1 cellular context compared by ENCODE assay signal in the genomic region with DNA sequence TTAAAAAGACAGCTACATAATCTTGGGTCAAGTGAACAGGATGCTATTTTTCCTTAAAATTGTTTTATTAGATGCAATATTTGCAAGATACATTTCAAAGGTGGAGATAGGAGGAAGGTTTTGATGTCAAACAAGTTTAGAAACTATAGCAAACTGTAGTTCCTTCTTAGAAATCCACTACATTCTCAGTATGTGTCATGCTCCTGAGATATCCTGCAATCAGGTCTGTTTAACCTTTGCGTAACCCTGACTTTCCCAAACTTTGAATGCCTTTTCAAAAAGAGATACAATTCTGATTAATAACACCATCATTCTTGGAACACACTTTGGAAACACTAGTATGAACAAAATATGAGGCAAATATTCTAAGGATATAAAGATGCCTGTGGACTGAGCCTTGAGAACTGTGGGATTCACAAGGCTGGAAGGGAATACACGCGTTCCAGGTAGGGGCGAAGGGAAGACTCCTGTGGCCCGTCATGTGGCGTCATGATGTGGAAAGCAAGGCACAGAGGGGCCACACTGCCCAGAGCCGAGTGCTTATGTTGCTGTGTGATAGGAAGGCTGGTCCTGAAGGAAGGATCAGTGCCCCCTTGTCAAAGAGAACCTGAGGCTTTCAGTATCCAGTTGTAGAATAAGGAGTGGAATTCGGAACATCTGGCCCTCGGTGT.
TF ChIP-seq lines count a peak whose summit lies in the region.

No MANE protein-coding gene starts in this region.

TF ChIP-seq in GM23338, 12 proteins besides CTCF, POLR2A, EP300 and RAD21 (continued from another document):
- TF ChIP-seq, protein P1, sequence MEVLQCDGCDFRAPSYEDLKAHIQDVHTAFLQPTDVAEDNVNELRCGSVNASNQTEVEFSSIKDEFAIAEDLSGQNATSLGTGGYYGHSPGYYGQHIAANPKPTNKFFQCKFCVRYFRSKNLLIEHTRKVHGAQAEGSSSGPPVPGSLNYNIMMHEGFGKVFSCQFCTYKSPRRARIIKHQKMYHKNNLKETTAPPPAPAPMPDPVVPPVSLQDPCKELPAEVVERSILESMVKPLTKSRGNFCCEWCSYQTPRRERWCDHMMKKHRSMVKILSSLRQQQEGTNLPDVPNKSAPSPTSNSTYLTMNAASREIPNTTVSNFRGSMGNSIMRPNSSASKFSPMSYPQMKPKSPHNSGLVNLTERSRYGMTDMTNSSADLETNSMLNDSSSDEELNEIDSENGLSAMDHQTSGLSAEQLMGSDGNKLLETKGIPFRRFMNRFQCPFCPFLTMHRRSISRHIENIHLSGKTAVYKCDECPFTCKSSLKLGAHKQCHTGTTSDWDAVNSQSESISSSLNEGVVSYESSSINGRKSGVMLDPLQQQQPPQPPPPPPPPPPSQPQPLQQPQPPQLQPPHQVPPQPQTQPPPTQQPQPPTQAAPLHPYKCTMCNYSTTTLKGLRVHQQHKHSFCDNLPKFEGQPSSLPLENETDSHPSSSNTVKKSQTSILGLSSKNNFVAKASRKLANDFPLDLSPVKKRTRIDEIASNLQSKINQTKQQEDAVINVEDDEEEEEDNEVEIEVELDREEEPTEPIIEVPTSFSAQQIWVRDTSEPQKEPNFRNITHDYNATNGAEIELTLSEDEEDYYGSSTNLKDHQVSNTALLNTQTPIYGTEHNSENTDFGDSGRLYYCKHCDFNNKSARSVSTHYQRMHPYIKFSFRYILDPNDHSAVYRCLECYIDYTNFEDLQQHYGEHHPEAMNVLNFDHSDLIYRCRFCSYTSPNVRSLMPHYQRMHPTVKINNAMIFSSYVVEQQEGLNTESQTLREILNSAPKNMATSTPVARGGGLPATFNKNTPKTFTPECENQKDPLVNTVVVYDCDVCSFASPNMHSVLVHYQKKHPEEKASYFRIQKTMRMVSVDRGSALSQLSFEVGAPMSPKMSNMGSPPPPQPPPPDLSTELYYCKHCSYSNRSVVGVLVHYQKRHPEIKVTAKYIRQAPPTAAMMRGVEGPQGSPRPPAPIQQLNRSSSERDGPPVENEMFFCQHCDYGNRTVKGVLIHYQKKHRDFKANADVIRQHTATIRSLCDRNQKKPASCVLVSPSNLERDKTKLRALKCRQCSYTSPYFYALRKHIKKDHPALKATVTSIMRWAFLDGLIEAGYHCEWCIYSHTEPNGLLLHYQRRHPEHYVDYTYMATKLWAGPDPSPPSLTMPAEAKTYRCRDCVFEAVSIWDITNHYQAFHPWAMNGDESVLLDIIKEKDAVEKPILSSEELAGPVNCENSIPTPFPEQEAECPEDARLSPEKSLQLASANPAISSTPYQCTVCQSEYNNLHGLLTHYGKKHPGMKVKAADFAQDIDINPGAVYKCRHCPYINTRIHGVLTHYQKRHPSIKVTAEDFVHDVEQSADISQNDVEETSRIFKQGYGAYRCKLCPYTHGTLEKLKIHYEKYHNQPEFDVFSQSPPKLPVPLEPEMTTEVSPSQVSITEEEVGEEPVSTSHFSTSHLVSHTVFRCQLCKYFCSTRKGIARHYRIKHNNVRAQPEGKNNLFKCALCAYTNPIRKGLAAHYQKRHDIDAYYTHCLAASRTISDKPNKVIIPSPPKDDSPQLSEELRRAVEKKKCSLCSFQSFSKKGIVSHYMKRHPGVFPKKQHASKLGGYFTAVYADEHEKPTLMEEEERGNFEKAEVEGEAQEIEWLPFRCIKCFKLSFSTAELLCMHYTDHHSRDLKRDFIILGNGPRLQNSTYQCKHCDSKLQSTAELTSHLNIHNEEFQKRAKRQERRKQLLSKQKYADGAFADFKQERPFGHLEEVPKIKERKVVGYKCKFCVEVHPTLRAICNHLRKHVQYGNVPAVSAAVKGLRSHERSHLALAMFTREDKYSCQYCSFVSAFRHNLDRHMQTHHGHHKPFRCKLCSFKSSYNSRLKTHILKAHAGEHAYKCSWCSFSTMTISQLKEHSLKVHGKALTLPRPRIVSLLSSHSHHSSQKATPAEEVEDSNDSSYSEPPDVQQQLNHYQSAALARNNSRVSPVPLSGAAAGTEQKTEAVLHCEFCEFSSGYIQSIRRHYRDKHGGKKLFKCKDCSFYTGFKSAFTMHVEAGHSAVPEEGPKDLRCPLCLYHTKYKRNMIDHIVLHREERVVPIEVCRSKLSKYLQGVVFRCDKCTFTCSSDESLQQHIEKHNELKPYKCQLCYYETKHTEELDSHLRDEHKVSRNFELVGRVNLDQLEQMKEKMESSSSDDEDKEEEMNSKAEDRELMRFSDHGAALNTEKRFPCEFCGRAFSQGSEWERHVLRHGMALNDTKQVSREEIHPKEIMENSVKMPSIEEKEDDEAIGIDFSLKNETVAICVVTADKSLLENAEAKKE (CRISPR knock-in tag; IDR thresholded peaks at IDR 0.05), result no peak
- TF ChIP-seq EZH2phosphoT487 (IDR thresholded peaks at IDR 0.05; ENCODE audit: unreplicated experiment) (no peak), NANOG (IDR thresholded peaks at IDR 0.05; ENCODE audit: borderline replicate concordance) (no peak), ZNF114 (CRISPR knock-in tag; IDR thresholded peaks at IDR 0.05) (no peak), EZH2 (IDR thresholded peaks at IDR 0.05; ENCODE audit: low read depth, unreplicated experiment) (no peak)
- TF ChIP-seq, protein P2, sequence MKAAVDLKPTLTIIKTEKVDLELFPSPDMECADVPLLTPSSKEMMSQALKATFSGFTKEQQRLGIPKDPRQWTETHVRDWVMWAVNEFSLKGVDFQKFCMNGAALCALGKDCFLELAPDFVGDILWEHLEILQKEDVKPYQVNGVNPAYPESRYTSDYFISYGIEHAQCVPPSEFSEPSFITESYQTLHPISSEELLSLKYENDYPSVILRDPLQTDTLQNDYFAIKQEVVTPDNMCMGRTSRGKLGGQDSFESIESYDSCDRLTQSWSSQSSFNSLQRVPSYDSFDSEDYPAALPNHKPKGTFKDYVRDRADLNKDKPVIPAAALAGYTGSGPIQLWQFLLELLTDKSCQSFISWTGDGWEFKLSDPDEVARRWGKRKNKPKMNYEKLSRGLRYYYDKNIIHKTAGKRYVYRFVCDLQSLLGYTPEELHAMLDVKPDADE (IDR thresholded peaks at IDR 0.05), result no peak
